18 cellular contexts compared by ENCODE assay signal in the genomic region with DNA sequence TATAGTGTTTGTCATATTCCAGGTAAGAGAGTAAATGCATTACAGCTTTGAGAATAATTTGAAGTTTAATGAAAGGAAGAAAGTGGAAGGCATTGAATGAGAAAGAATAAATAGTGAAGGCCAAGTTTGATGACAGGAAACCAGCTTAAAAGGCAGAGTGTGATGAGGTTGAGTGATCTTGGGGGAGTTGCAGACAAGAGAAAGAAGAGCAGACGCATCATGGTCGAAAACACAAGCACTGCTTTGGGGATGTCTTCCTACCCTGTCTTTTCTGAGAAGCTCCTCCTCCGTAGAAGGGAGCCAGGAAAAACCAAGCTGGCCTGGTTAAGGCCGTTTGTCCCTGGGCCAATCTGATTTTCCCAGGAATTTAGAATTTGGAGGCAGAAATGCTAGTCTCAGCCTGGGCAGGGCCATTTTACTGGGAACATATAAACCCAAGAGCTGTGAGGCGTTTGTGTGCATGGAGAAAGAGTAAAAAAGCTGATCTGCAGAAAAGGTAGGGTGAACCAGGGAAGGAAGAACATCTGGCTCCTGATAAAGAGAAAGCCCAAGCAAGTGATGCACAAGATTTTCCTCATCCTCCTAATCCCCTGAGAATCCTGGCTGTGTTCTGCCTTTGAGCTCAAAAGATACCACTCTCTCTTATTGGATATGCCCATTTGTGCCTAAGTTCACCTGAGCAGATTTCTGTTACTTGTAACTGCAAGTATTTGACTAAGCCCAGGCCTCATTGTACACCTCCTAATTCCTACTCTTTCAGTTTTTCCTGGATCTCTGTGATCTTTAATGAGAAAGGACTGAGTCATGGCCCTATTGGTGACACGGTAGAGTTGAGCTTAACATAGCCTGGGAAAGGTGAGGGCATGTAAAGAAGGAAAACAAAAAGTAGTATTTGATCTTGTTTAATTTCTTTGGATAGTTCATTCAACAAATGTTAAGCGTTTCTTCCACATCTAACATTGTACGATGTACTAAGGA.
DNase-seq lines count a peak whose midpoint lies in the region; ATAC-seq and TF ChIP-seq lines count a peak whose summit lies in the region.
"Had no signal": no experiment of that assay in that cellular context is flagged by ENCODE, and none has a peak within 500 bp of the region (broad histone marks: within the 10 kb centered on the region; RNA-seq: fewer than 3 reads in every experiment).

No MANE protein-coding gene starts in this region.

- intact Hi-C loops in activated CD4-positive, alpha-beta T cell treated with anti-CD3 and anti-CD28 coated beads for 36 hours (cut with DNase I, micrococcal nuclease), result no loop called here
- intact Hi-C loops in left cardiac atrium (cut with DNase I), result no loop called here
- intact Hi-C loops in sciatic nerve (cut with DNase I), result no loop called here

- POLR2A ChIA-PET in activated CD4-positive, alpha-beta T cell treated with anti-CD3 and anti-CD28 coated beads for 36 hours (lab: Charles Lee), result no interaction called here
- POLR2A ChIA-PET in WTC11 (lab: Charles Lee), result no interaction called here

- no peaks in the 10 kb centered on the region for H3K27me3 Mint-ChIP-seq in activated CD4-positive, alpha-beta T cell treated with anti-CD3 and anti-CD28 coated beads for 36 hours
- H3K27me3 Mint-ChIP-seq in WTC11 (ENCODE audit: low read depth), result no peaks in the 10 kb centered on the region
- H3K27me3 Mint-ChIP-seq: effector memory CD8-positive, alpha-beta T cell; type B pancreatic cell had no signal

- no peak for ATAC-seq in activated CD4-positive, alpha-beta T cell treated with anti-CD3 and anti-CD28 coated beads for 36 hours
- peak; percentile 32 for ATAC-seq in WTC11
- ATAC-seq in left cardiac atrium, result peak; percentile 60 to 76
- peak; percentile 69 for ATAC-seq in sciatic nerve
- no peak for ATAC-seq in HG02973 (IDR thresholded peaks at IDR 0.05; ENCODE audit: unreplicated experiment)
- ATAC-seq: effector memory CD8-positive, alpha-beta T cell had no signal

- no peak for TF ChIP-seq CTCF in WTC11 (IDR thresholded peaks at IDR 0.05)

- H3K4me1 Mint-ChIP-seq in activated CD4-positive, alpha-beta T cell treated with anti-CD3 and anti-CD28 coated beads for 36 hours, result peaks cover 28% of the 10 kb centered on the region
- H3K4me1 Mint-ChIP-seq in WTC11, result peaks cover 26% of the 10 kb centered on the region

- CTCF ChIA-PET in activated CD4-positive, alpha-beta T cell treated with anti-CD3 and anti-CD28 coated beads for 36 hours (lab: Charles Lee), result interaction anchor here (0.6 to 0.9 kb wide), 4 partner anchors 9 to 378 kb away, joined by 3 to 4 read pairs (median 4); no protein-coding TSS in a partner anchor
- CTCF ChIA-PET in WTC11 (lab: Charles Lee), result interaction anchor here (1.4 kb wide), 1 partner anchor 133 kb away, joined by 5 read pairs; no protein-coding TSS in a partner anchor

- H3K4me3 Mint-ChIP-seq in activated CD4-positive, alpha-beta T cell treated with anti-CD3 and anti-CD28 coated beads for 36 hours, result no peak overlapping the region
- no peak overlapping the region for H3K4me3 Mint-ChIP-seq in WTC11
- H3K4me3 Mint-ChIP-seq: effector memory CD8-positive, alpha-beta T cell; type B pancreatic cell had no signal

- peaks cover 9% of the 10 kb centered on the region for H3K36me3 Mint-ChIP-seq in activated CD4-positive, alpha-beta T cell treated with anti-CD3 and anti-CD28 coated beads for 36 hours (ENCODE audit: low read depth)
- H3K36me3 Mint-ChIP-seq in WTC11, result peaks cover 3% of the 10 kb centered on the region; the same call in 1 of the 2 replicates

- no peaks in the 10 kb centered on the region for H3K9me3 Mint-ChIP-seq in activated CD4-positive, alpha-beta T cell treated with anti-CD3 and anti-CD28 coated beads for 36 hours (ENCODE audit: low read depth)
- no peaks in the 10 kb centered on the region for H3K9me3 Mint-ChIP-seq in WTC11
- H3K9me3 Mint-ChIP-seq: effector memory CD8-positive, alpha-beta T cell; type B pancreatic cell had no signal

- no peak for DNase-seq in activated CD4-positive, alpha-beta T cell treated with anti-CD3 and anti-CD28 coated beads for 36 hours
- no peak for DNase-seq in activated CD4-positive, alpha-beta T cell treated with anti-CD3 and anti-CD28 coated beads, Interleukin-2, amount 50 U/mL, for 4 hours
- DNase-seq in WTC11 (ENCODE audit: low spot score), result no peak
- peak; percentile 29 for DNase-seq in left cardiac atrium
- DNase-seq in sciatic nerve (ENCODE audit: low spot score), result no peak
- no peak for DNase-seq in DMS79 (lab: John Stamatoyannopoulos, UW)
- DNase-seq in NCI-H128 (lab: John Stamatoyannopoulos, UW; ENCODE audit: unreplicated experiment), result no peak
- DNase-seq: activated naive CD4-positive, alpha-beta T cell treated with Interleukin-2 at 50 U/mL for 16 hours; Calu3; effector memory CD8-positive, alpha-beta T cell; kidney; NCI-H1417 treated with DMSO at 0.1 percent for 48 hours; NCI-H446 treated with DMSO at 0.1 percent for 48 hours; retina; stimulated activated CD8-positive, alpha-beta memory T cell treated with anti-CD3 and anti-CD28 coated beads, Interleukin-4, amount 100 ng/mL, for 48 hours; WERI-Rb-1 had no signal

- H3K27ac Mint-ChIP-seq in activated CD4-positive, alpha-beta T cell treated with anti-CD3 and anti-CD28 coated beads for 36 hours, result peak overlapping the region; percentile 28
- peak overlapping the region; percentile 2; the same call in 1 of the 2 replicates for H3K27ac Mint-ChIP-seq in WTC11
- H3K27ac Mint-ChIP-seq: effector memory CD8-positive, alpha-beta T cell; type B pancreatic cell had no signal

TF ChIP-seq in WTC11, 78 proteins besides CTCF, POLR2A, EP300 and RAD21 (continues in another document):
- TF ChIP-seq HMGA2 (CRISPR knock-in tag; IDR thresholded peaks at IDR 0.05) (no peak), JUN (CRISPR knock-in tag; IDR thresholded peaks at IDR 0.05) (no peak), SMAD4 (CRISPR knock-in tag; IDR thresholded peaks at IDR 0.05) (no peak), CREB1 (CRISPR knock-in tag; IDR thresholded peaks at IDR 0.05) (no peak)
- TF ChIP-seq, protein P1, sequence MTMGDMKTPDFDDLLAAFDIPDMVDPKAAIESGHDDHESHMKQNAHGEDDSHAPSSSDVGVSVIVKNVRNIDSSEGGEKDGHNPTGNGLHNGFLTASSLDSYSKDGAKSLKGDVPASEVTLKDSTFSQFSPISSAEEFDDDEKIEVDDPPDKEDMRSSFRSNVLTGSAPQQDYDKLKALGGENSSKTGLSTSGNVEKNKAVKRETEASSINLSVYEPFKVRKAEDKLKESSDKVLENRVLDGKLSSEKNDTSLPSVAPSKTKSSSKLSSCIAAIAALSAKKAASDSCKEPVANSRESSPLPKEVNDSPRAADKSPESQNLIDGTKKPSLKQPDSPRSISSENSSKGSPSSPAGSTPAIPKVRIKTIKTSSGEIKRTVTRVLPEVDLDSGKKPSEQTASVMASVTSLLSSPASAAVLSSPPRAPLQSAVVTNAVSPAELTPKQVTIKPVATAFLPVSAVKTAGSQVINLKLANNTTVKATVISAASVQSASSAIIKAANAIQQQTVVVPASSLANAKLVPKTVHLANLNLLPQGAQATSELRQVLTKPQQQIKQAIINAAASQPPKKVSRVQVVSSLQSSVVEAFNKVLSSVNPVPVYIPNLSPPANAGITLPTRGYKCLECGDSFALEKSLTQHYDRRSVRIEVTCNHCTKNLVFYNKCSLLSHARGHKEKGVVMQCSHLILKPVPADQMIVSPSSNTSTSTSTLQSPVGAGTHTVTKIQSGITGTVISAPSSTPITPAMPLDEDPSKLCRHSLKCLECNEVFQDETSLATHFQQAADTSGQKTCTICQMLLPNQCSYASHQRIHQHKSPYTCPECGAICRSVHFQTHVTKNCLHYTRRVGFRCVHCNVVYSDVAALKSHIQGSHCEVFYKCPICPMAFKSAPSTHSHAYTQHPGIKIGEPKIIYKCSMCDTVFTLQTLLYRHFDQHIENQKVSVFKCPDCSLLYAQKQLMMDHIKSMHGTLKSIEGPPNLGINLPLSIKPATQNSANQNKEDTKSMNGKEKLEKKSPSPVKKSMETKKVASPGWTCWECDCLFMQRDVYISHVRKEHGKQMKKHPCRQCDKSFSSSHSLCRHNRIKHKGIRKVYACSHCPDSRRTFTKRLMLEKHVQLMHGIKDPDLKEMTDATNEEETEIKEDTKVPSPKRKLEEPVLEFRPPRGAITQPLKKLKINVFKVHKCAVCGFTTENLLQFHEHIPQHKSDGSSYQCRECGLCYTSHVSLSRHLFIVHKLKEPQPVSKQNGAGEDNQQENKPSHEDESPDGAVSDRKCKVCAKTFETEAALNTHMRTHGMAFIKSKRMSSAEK (CRISPR knock-in tag; IDR thresholded peaks at IDR 0.05; ENCODE audit: borderline replicate concordance), result no peak
- TF ChIP-seq, protein P2, sequence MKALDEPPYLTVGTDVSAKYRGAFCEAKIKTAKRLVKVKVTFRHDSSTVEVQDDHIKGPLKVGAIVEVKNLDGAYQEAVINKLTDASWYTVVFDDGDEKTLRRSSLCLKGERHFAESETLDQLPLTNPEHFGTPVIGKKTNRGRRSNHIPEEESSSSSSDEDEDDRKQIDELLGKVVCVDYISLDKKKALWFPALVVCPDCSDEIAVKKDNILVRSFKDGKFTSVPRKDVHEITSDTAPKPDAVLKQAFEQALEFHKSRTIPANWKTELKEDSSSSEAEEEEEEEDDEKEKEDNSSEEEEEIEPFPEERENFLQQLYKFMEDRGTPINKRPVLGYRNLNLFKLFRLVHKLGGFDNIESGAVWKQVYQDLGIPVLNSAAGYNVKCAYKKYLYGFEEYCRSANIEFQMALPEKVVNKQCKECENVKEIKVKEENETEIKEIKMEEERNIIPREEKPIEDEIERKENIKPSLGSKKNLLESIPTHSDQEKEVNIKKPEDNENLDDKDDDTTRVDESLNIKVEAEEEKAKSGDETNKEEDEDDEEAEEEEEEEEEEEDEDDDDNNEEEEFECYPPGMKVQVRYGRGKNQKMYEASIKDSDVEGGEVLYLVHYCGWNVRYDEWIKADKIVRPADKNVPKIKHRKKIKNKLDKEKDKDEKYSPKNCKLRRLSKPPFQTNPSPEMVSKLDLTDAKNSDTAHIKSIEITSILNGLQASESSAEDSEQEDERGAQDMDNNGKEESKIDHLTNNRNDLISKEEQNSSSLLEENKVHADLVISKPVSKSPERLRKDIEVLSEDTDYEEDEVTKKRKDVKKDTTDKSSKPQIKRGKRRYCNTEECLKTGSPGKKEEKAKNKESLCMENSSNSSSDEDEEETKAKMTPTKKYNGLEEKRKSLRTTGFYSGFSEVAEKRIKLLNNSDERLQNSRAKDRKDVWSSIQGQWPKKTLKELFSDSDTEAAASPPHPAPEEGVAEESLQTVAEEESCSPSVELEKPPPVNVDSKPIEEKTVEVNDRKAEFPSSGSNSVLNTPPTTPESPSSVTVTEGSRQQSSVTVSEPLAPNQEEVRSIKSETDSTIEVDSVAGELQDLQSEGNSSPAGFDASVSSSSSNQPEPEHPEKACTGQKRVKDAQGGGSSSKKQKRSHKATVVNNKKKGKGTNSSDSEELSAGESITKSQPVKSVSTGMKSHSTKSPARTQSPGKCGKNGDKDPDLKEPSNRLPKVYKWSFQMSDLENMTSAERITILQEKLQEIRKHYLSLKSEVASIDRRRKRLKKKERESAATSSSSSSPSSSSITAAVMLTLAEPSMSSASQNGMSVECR (CRISPR knock-in tag; IDR thresholded peaks at IDR 0.05; ENCODE audit: borderline replicate concordance), result no peak

Comparison
In these comparisons a context has a peak if more than half of its experiments do, and no peak if none do; other contexts are left out.
1. ATAC-seq: peak in WTC11 (single experiment), left cardiac atrium (2 of 2) and sciatic nerve (single experiment); none in activated CD4-positive, alpha-beta T cell treated with anti-CD3 and anti-CD28 coated beads for 36 hours (single experiment) and HG02973 (single experiment).